ENCODE assay signal across 1 cellular context in the genomic region with DNA sequence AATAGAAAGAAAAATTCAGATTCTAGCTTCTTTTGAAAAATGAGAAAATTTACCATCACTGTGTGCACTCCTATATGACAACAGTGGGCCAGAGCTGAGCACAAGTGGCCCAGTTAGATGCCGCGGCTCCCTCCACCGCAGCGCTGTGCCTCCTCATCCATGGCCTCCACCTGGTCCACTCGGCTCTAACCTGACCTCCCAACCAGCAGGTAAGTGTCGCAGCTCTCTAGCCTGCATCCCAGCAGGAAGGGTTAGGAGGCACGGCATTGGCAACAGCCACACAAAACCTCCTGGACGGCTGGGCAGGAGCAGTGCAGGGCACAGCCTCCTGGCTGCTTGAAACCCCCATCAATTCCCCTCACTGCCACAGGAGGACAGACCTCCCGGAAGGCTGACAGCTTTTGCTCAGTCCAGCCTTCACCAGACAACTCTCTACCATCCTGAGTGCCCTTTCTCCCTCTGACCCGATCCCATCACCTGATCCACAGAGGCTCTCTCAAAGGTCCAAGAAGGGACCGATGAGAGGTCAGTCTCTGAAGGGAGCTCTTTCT.
TF ChIP-seq lines count a peak whose summit lies in the region.

No MANE protein-coding gene starts in this region.

TF ChIP-seq in H1, 55 proteins besides CTCF, POLR2A, EP300 and RAD21:
- TF ChIP-seq, protein P1, sequence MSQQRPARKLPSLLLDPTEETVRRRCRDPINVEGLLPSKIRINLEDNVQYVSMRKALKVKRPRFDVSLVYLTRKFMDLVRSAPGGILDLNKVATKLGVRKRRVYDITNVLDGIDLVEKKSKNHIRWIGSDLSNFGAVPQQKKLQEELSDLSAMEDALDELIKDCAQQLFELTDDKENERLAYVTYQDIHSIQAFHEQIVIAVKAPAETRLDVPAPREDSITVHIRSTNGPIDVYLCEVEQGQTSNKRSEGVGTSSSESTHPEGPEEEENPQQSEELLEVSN (IDR thresholded peaks at IDR 0.05): no peak
- no peak for TF ChIP-seq NRF1 (IDR thresholded peaks at IDR 0.05; ENCODE audit: low read depth, low read length)
- no peak for TF ChIP-seq CEBPB (IDR thresholded peaks at IDR 0.05; ENCODE audit: low read depth, low read length)
- no peak for TF ChIP-seq TCF12 (IDR thresholded peaks at IDR 0.05; ENCODE audit: low read depth, low read length)
- TF ChIP-seq CBX5 (IDR thresholded peaks at IDR 0.05; ENCODE audit: low read depth, low read length): no peak
- TF ChIP-seq FOSL1 (IDR thresholded peaks at IDR 0.05; ENCODE audit: insufficient read depth, low read depth, low read length): no peak
- no peak for TF ChIP-seq CREB1 (IDR thresholded peaks at IDR 0.05)
- TF ChIP-seq HDAC6 (IDR thresholded peaks at IDR 0.05; ENCODE audit: low read depth, low read length): no peak
- TF ChIP-seq EZH2 (IDR thresholded peaks at IDR 0.05; ENCODE audit: low read depth, low read length, severe bottlenecking): no peak
- TF ChIP-seq CHD1 (IDR thresholded peaks at IDR 0.05; ENCODE audit: low read depth, low read length): no peak
- no peak for TF ChIP-seq TEAD4 (IDR thresholded peaks at IDR 0.05; ENCODE audit: low read depth, low read length)
- TF ChIP-seq RFX5 (IDR thresholded peaks at IDR 0.05; ENCODE audit: borderline replicate concordance, low read depth, low read length): no peak
- TF ChIP-seq BRCA1 (IDR thresholded peaks at IDR 0.05; ENCODE audit: low read depth, low read length): no peak
- TF ChIP-seq, protein P2, sequence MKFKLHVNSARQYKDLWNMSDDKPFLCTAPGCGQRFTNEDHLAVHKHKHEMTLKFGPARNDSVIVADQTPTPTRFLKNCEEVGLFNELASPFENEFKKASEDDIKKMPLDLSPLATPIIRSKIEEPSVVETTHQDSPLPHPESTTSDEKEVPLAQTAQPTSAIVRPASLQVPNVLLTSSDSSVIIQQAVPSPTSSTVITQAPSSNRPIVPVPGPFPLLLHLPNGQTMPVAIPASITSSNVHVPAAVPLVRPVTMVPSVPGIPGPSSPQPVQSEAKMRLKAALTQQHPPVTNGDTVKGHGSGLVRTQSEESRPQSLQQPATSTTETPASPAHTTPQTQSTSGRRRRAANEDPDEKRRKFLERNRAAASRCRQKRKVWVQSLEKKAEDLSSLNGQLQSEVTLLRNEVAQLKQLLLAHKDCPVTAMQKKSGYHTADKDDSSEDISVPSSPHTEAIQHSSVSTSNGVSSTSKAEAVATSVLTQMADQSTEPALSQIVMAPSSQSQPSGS (IDR thresholded peaks at IDR 0.05; ENCODE audit: low read length): no peak
